ENCODE assay signal across 8 cellular contexts in genomic region chr3:48188266-48189201, GRCh38. TPM values are rescaled to one million over a fixed set of nuclear protein-coding genes. Genes with fewer than 3 reads are reported as not detected.
A peak's percentile ranks its signal among the peaks of the same experiment; 100 is the strongest.
DNase-seq lines count a peak whose midpoint lies in the region; ATAC-seq and TF ChIP-seq lines count a peak whose summit lies in the region.

CDC25A (minus strand) TSS chr3:48188417; CDS start chr3:48187947, 470 bp downstream.

- ATAC-seq in GM18499 (IDR thresholded peaks at IDR 0.05; ENCODE audit: insufficient read depth, unreplicated experiment) (peak; percentile 80), HG02943 (IDR thresholded peaks at IDR 0.05; ENCODE audit: low read depth, unreplicated experiment) (peak; percentile 92), psoas muscle (peak; percentile 98 to 99 (median 98))

- peak; percentile 94 for DNase-seq in NCI-H187 treated with DMSO at 0.1 percent for 48 hours (lab: John Stamatoyannopoulos, UW)
- DNase-seq in ascending aorta (ENCODE audit: low spot score in 2 of 2) = peak; percentile 94 to 98
- peak; percentile 97 for DNase-seq in right atrium auricular region (ENCODE audit: low spot score)
- peak; percentile 95 to 98 for DNase-seq in psoas muscle
- peak; percentile 96 to 97 for DNase-seq in uterus

- peaks cover 0 to 10% of the 10 kb centered on the region in 2 donors for H3K4me1 ChIP-seq in ascending aorta
- H3K4me1 ChIP-seq in right atrium auricular region = peaks cover 0 to 12% of the 10 kb centered on the region in 2 donors
- H3K4me1 ChIP-seq in psoas muscle = peaks cover 9% of the 10 kb centered on the region
- peaks cover 0 to 5% of the 10 kb centered on the region in 2 donors for H3K4me1 ChIP-seq in uterus

- H3K4me3 ChIP-seq in ascending aorta (peak within 1 kb of the TSS; percentile 71 to 85), right atrium auricular region (peak within 1 kb of the TSS; percentile 58 to 83), psoas muscle (peak within 1 kb of the TSS; percentile 75), uterus (peak within 1 kb of the TSS; percentile 59 to 61)

- TF ChIP-seq CTCF in ascending aorta (IDR thresholded peaks at IDR 0.05) (no peak), right atrium auricular region (IDR thresholded peaks at IDR 0.05) (no peak), psoas muscle (IDR thresholded peaks at IDR 0.05) (no peak), uterus (IDR thresholded peaks at IDR 0.05) (peak in 2 of 4 experiments; percentile 6 to 13)

- peak within 1 kb of the TSS; percentile 21 to 79 for H3K27ac ChIP-seq in ascending aorta
- H3K27ac ChIP-seq in right atrium auricular region = peak within 1 kb of the TSS; percentile 33 to 60
- H3K27ac ChIP-seq in psoas muscle = peak within 1 kb of the TSS; percentile 19
- peak within 1 kb of the TSS; percentile 65 to 73 for H3K27ac ChIP-seq in uterus

- no peaks in the 10 kb centered on the region for H3K9me3 ChIP-seq in ascending aorta
- no peaks in the 10 kb centered on the region for H3K9me3 ChIP-seq in right atrium auricular region
- H3K9me3 ChIP-seq in psoas muscle = no peaks in the 10 kb centered on the region
- no peaks in the 10 kb centered on the region for H3K9me3 ChIP-seq in uterus

- no peak for TF ChIP-seq POLR2A in uterus (IDR thresholded peaks at IDR 0.05)

- 8% methylated on average over 38 to 44 of the region's 44 CpGs for WGBS in psoas muscle, 3 donors

- intact Hi-C loops in T-helper 2 cell treated with Interferon-gamma antibody and Interleukin-4, amounts not matched to agents 100 ng/mL and 5 ng/mL, for 36 hours (cut with micrococcal nuclease) = loop anchor here (1.0 to 10.0 kb wide), 5 partner anchors 53 to 674 kb away; partner anchors contain the start of genes ELP6, NME6 and ZNF589
- intact Hi-C loops in ascending aorta (cut with DNase I) (loop anchor here (2.0 kb wide), 1 partner anchor 52 kb away; the partner anchor contains the start of gene ZNF589), psoas muscle (cut with DNase I) (no loop called here), uterus (cut with DNase I; ENCODE audit: low total_unique reads) (no loop called here)

- H3K27me3 ChIP-seq in ascending aorta = no peaks in the 10 kb centered on the region
- H3K27me3 ChIP-seq in right atrium auricular region = no peaks in the 10 kb centered on the region
- H3K27me3 ChIP-seq in psoas muscle (ENCODE audit: insufficient read depth in 3 of 3, low read length in 2 of 3) = no peaks in the 10 kb centered on the region
- no peaks in the 10 kb centered on the region for H3K27me3 ChIP-seq in uterus

- no peaks in the 10 kb centered on the region for H3K36me3 ChIP-seq in ascending aorta
- no peaks in the 10 kb centered on the region for H3K36me3 ChIP-seq in right atrium auricular region
- H3K36me3 ChIP-seq in psoas muscle (ENCODE audit: insufficient read depth in 1 of 2, low read depth in 1 of 2) = no peaks in the 10 kb centered on the region
- H3K36me3 ChIP-seq in uterus = no peaks in the 10 kb centered on the region

RNA-seq across cellular contexts. Expression of gene CDC25A, which starts in this region (rescaled TPM):
- total RNA-seq in T-helper 2 cell treated with Interferon-gamma antibody and Interleukin-4, amounts not matched to agents 100 ng/mL and 5 ng/mL, for 36 hours = 30.7 and 30.8 TPM in 2 replicates
- total RNA-seq in ascending aorta (not detected), right atrium auricular region (under 1 TPM; 0.24 to 0.74 TPM), psoas muscle (under 1 TPM; 0.38 to 0.93 (median 0.52) TPM), uterus (10 to 100 TPM in 1 of 4 donors, under 1 TPM in 1, not detected in 2; 0.67 to 10.5 TPM)
- 1 to 10 TPM in 1 of 3 donors, under 1 TPM in 2; 0.20 to 2.9 (median 0.33) TPM for polyA plus RNA-seq in psoas muscle

Comparison
In these comparisons a context has a peak if more than half of its experiments do, and no peak if none do; other contexts are left out.
1. Peak in every context shown above with its lines: DNase-seq, ATAC-seq, H3K4me3 ChIP-seq and H3K27ac ChIP-seq.
2. Peak in DNase-seq, H3K4me3 ChIP-seq and H3K27ac ChIP-seq in ascending aorta; RNA of the gene not detected or under 1 TPM.
3. Peak in DNase-seq, H3K4me3 ChIP-seq and H3K27ac ChIP-seq in right atrium auricular region; RNA of the gene not detected or under 1 TPM.
4. H3K27ac ChIP-seq: peak in every context shown above with its lines; median percentile 69 in uterus; 50 in ascending aorta; 46 in right atrium auricular region; 19 in psoas muscle.
5. intact Hi-C loops: an anchor here in T-helper 2 cell treated with Interferon-gamma antibody and Interleukin-4, amounts not matched to agents 100 ng/mL and 5 ng/mL, for 36 hours (1.0 to 10.0 kb wide) and ascending aorta (2.0 kb wide); none called in psoas muscle and uterus.